Comparison of ENCODE assay signal across 8 cellular contexts in genomic region chr10:96043895-96044580, GRCh38. TPM values are rescaled to one million over a fixed set of nuclear protein-coding genes. Genes with fewer than 3 reads are reported as not detected.
DNase-seq lines count a peak whose midpoint lies in the region; TF ChIP-seq lines count a peak whose summit lies in the region.

No MANE protein-coding gene starts in this region.

- no peaks in the 10 kb centered on the region for H3K9me2 ChIP-seq in Loucy (replicated peaks; ENCODE audit: low read depth, low read length)

- peaks cover 0 to 14% (median 3%) of the 10 kb centered on the region in 3 donors for H3K36me3 Mint-ChIP-seq in immature natural killer cell

- CTCF ChIA-PET in mammary epithelial cell (lab: Charles Lee; ENCODE audit: low non-redundant PET) = interaction anchor here (0.7 kb wide), 1 partner anchor 350 kb away, joined by 3 read pairs; the partner anchor contains the start of gene TCTN3

- no peaks in the 10 kb centered on the region for H3K9me3 ChIP-seq in Loucy (ENCODE audit: insufficient read depth, low read depth, low read length)
- H3K9me3 ChIP-seq in mammary epithelial cell (replicated peaks; ENCODE audit: insufficient read depth, low read length) = no peaks in the 10 kb centered on the region
- H3K9me3 ChIP-seq in smooth muscle cell (replicated peaks; ENCODE audit: low read depth) = no peaks in the 10 kb centered on the region

- dilution Hi-C loops in mammary epithelial cell (cut with HindIII; ENCODE audit: low sequenced_read_pairs) = no loop called here

- peaks cover 48% of the 10 kb centered on the region for H3K4me1 ChIP-seq in Loucy (ENCODE audit: insufficient read depth, low read length, poor library complexity, severe bottlenecking)
- peaks cover 12% of the 10 kb centered on the region for H3K4me1 ChIP-seq in mammary epithelial cell (ENCODE audit: insufficient read depth, low read length)
- H3K4me1 ChIP-seq in smooth muscle cell (ENCODE audit: low read depth) = peaks cover 17% of the 10 kb centered on the region

- H3K9ac ChIP-seq in Loucy (ENCODE audit: low read depth, low read length, poor library complexity, severe bottlenecking) = peak overlapping the region; percentile 91
- peak overlapping the region; percentile 78 for H3K9ac ChIP-seq in mammary epithelial cell (ENCODE audit: insufficient read depth, low read length)
- peak overlapping the region; percentile 96 for H3K9ac ChIP-seq in smooth muscle cell (ENCODE audit: low read depth)

- H3K9me3 Mint-ChIP-seq in immature natural killer cell = no peaks in the 10 kb centered on the region

- H3K27me3 ChIP-seq in Loucy (ENCODE audit: insufficient read depth, low read length, poor library complexity, severe bottlenecking) (no peaks in the 10 kb centered on the region), mammary epithelial cell (ENCODE audit: insufficient read depth, low read length) (no peaks in the 10 kb centered on the region), smooth muscle cell (ENCODE audit: low read depth) (no peaks in the 10 kb centered on the region)

- DNase-seq in GM13976 (ENCODE audit: low spot score) (peak; percentile 76), HCEC 1CT (peak; percentile 31), UCSD-AML1 (lab: John Stamatoyannopoulos, UW; ENCODE audit: unreplicated experiment) (peak; percentile 72), mammary epithelial cell (peak; percentile 58), immature natural killer cell (peak in 2 of 3 donors; percentile 47 to 49), smooth muscle cell (lab: John Stamatoyannopoulos, UW; ENCODE audit: unreplicated experiment) (peak; percentile 48)
- no peak for DNase-seq in NK-92 treated with Interleukin-12 subunit alpha and Interleukin-12 subunit beta, amount 100 ng/mL, for 24 hours (lab: John Stamatoyannopoulos, UW)

- BruUV-seq in mammary epithelial cell (replicated peaks; lab: Mats Ljungman, UMichigan) = no TSS peak

- H3K79me2 ChIP-seq in Loucy (ENCODE audit: insufficient read depth, low read length) (peaks cover 58% of the 10 kb centered on the region), mammary epithelial cell (ENCODE audit: insufficient read depth, low read length) (peaks cover 55% of the 10 kb centered on the region), smooth muscle cell (ENCODE audit: low read depth) (peaks cover 53% of the 10 kb centered on the region)

- no peaks in the 10 kb centered on the region for H3F3A ChIP-seq in Loucy (ENCODE audit: low read depth)
- no peaks in the 10 kb centered on the region for H3F3A ChIP-seq in smooth muscle cell (ENCODE audit: low read depth)

- no peaks in the 10 kb centered on the region for H3K36me3 ChIP-seq in Loucy (ENCODE audit: insufficient read depth, low read length)
- no peaks in the 10 kb centered on the region for H3K36me3 ChIP-seq in mammary epithelial cell (ENCODE audit: insufficient read depth, low read length)
- H3K36me3 ChIP-seq in smooth muscle cell (ENCODE audit: low read depth) = no peaks in the 10 kb centered on the region

- H3K27ac ChIP-seq in mammary epithelial cell (ENCODE audit: insufficient read depth, low read depth, low read length) (peak overlapping the region; percentile 70), smooth muscle cell (ENCODE audit: low read depth) (peak overlapping the region; percentile 79)

- intact Hi-C loops in mammary epithelial cell (cut with micrococcal nuclease) = loop anchor here (2.0 to 10.0 kb wide), 4 partner anchors 45 to 238 kb away; partner anchors contain the start of gene ZNF518A

- H4K20me1 ChIP-seq in Loucy (ENCODE audit: insufficient read depth, low read length, poor library complexity, severe bottlenecking) (peaks cover 45% of the 10 kb centered on the region), mammary epithelial cell (ENCODE audit: insufficient read depth, low read length) (no peaks in the 10 kb centered on the region), smooth muscle cell (ENCODE audit: low read depth) (peaks cover 38% of the 10 kb centered on the region)

- H3K27me3 Mint-ChIP-seq in immature natural killer cell (ENCODE audit: low read depth in 3 of 3) = peaks cover 0 to 4% (median 0%) of the 10 kb centered on the region in 3 donors

- peak overlapping the region; percentile 86 to 93 (median 91) for H3K4me3 Mint-ChIP-seq in immature natural killer cell

- in situ Hi-C loops in GM13976 (cut with MboI; ENCODE audit: low sequenced_read_pairs, unreplicated experiment) (no loop called here), mammary epithelial cell (cut with MboI; ENCODE audit: low sequenced_read_pairs in 2 of 2) (no loop called here)

- peaks cover 33 to 39% of the 10 kb centered on the region in 2 donors for H3K4me1 Mint-ChIP-seq in immature natural killer cell

- H3K4me2 ChIP-seq in Loucy (ENCODE audit: low read depth, low read length, poor library complexity, severe bottlenecking) = peak overlapping the region; percentile 84
- H3K4me2 ChIP-seq in mammary epithelial cell (ENCODE audit: insufficient read depth, low read depth, low read length) = peak overlapping the region; percentile 93
- peak overlapping the region; percentile 90 for H3K4me2 ChIP-seq in smooth muscle cell

- WGBS in mammary epithelial cell (ENCODE audit: low coverage, missing lambda C conversion rate) = 7% methylated on average over 3 of the region's 56 CpGs
- 1% methylated on average over 53 of the region's 56 CpGs for WGBS in smooth muscle cell (ENCODE audit: low lambda C conversion rate)

- H2AFZ ChIP-seq in Loucy (ENCODE audit: low read length) (peak overlapping the region; percentile 76), mammary epithelial cell (ENCODE audit: low read depth, low read length) (peak overlapping the region; percentile 89), smooth muscle cell (ENCODE audit: low read depth) (peak overlapping the region; percentile 96)

- no peak for TF ChIP-seq CTCF in GM13976 (IDR thresholded peaks at IDR 0.05; ENCODE audit: borderline replicate concordance, control extremely low read depth, extremely low read depth, insufficient read depth, missing control alignments)
- TF ChIP-seq CTCF in Loucy (conservative IDR thresholded peaks at IDR 0.05; ENCODE audit: low read length) = no peak
- TF ChIP-seq CTCF in mammary epithelial cell (conservative IDR thresholded peaks at IDR 0.05 in 1 of 2, IDR thresholded peaks at IDR 0.05 in 1 of 2; ENCODE audit: extremely low read depth in 1 of 2, insufficient read depth in 1 of 2, low read depth in 1 of 2, low read length in 2 of 2) = no peak
- TF ChIP-seq CTCF in smooth muscle cell (IDR thresholded peaks at IDR 0.05; ENCODE audit: borderline replicate concordance, insufficient read depth, poor library complexity, severe bottlenecking) = no peak

- H3K27ac Mint-ChIP-seq in immature natural killer cell = peak overlapping the region; percentile 69 to 92 (median 82)

- H3K4me3 ChIP-seq in Loucy (ENCODE audit: low read length, poor library complexity, severe bottlenecking) (peak overlapping the region; percentile 92), mammary epithelial cell (replicated peaks in 1 of 3; ENCODE audit: insufficient read depth in 1 of 3, low read depth in 2 of 3, low read length in 3 of 3) (peak overlapping the region; percentile 77 to 94 (median 83)), smooth muscle cell (peak overlapping the region; percentile 84)

RNA-seq across cellular contexts. Expression of gene CCNJ, which starts 0.7 kb away (rescaled TPM):
- total RNA-seq in mammary epithelial cell (1 to 10 TPM; 6.9 to 7.5 TPM), smooth muscle cell (8.8 and 13.2 TPM in 2 replicates)
- polyA plus RNA-seq in mammary epithelial cell (5.1 TPM), immature natural killer cell (under 1 TPM in 2 of 3 donors, not detected in 1; 0.33 to 0.83 TPM), smooth muscle cell (5.2 and 5.4 TPM in 2 replicates)
- polyA minus RNA-seq in mammary epithelial cell = 2.3 TPM
